Comparison of ENCODE assay signal across 9 cellular contexts in the genomic region with DNA sequence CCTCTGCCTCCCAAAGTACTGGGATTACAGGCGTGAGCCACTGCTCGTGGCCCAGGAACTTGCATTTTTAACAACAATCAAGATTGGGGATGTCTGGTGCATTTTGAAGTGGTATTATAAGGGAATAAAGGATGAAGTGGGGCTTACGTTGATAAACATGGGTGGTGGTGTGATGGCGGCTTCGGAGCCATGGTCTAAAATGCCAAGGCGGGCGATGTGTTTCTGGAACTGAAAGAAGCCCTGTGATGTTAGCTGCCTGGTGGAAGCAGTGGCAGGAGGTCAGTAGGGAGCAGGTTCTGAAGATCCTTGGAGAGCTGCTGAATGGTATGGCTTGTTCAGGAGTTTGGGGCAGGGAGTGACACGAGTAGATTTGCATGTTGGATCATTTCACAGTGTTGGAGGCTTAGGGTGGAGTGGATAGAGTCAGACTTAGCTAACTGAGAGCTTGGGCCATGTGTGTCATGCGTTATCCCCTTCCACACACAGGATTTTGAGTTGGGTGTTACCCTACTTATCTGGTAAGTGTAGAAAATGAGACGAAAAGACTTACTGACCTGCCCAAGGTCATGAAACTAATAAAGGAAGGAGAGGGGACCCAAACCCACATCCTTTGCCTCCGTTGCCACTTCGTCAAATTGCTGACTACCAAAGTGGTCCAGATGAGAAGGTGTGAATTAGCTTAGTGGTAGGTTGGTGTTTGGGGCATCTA. TPM values are rescaled to one million over a fixed set of nuclear protein-coding genes. Genes with fewer than 3 reads are reported as not detected.
DNase-seq lines count a peak whose midpoint lies in the region; ATAC-seq, FAIRE-seq and TF ChIP-seq lines count a peak whose summit lies in the region.
"Had no signal": no experiment of that assay in that cellular context is flagged by ENCODE, and none has a peak within 500 bp of the region (broad histone marks: within the 10 kb centered on the region; RNA-seq: fewer than 3 reads in every experiment).

No MANE protein-coding gene starts in this region.

- peaks cover 10% of the 10 kb centered on the region for H3K27me3 Mint-ChIP-seq in endothelial cell (ENCODE audit: unreplicated experiment)

- no peak for FAIRE-seq in RCC 7860 (lab: Jason Lieb, UNC)

- CTCF ChIA-PET in Panc1 (lab: Charles Lee): no interaction called here

- BruUV-seq in Panc1 (replicated peaks; lab: Mats Ljungman, UMichigan): TSS peak; percentile 66

- POLR2A ChIA-PET in Panc1 (lab: Charles Lee): interaction anchor here (0.7 kb wide), 3 partner anchors 10 to 289 kb away, joined by 3 to 5 read pairs (median 4); no protein-coding TSS in a partner anchor

- ATAC-seq in Panc1: no peak

- peak overlapping the region; percentile 91 for H3K27ac ChIP-seq in Panc1 (ENCODE audit: low read length)

- TF ChIP-seq CTCF in GM12865 (IDR thresholded peaks at IDR 0.05; ENCODE audit: insufficient read depth, low read depth, low read length, missing control alignments) (no peak), Panc1 (IDR thresholded peaks at IDR 0.05) (no peak), endothelial cell (IDR thresholded peaks at IDR 0.05; ENCODE audit: unreplicated experiment) (no peak), retinal pigment epithelial cell (conservative IDR thresholded peaks at IDR 0.05; ENCODE audit: low read depth, low read length) (no peak)

- H3K4me3 Mint-ChIP-seq in endothelial cell (ENCODE audit: unreplicated experiment): peak overlapping the region; percentile 87

- peaks cover 10% of the 10 kb centered on the region; the same call in 1 of the 2 replicates for H3K4me1 ChIP-seq in Panc1 (ENCODE audit: control insufficient read depth, insufficient read depth, low read length)

- no peaks in the 10 kb centered on the region for H3K9me3 ChIP-seq in Panc1 (ENCODE audit: control insufficient read depth, insufficient read depth, low read depth, low read length)
- H3K9me3 ChIP-seq: testis had no signal

- H3K4me3 ChIP-seq in GM12865 (ENCODE audit: low read depth, low read length) (peak overlapping the region; percentile 79), Panc1 (ENCODE audit: low read depth in 2 of 2, low read length in 2 of 2) (peak overlapping the region; percentile 88 to 96), retinal pigment epithelial cell (ENCODE audit: low read length) (peak overlapping the region; percentile 83)

- DNase-seq in GM12865 (ENCODE audit: low read depth): peak; percentile 42
- no peak for DNase-seq in Panc1 (ENCODE audit: low read depth, low spot score)
- DNase-seq in endothelial cell (ENCODE audit: low spot score): no peak
- DNase-seq in retinal pigment epithelial cell (ENCODE audit: low read depth): no peak
- no peak for DNase-seq in RCC 7860 (ENCODE audit: low spot score)
- no peak for DNase-seq in NCI-H510A treated with DMSO at 0.1 percent for 48 hours (lab: John Stamatoyannopoulos, UW)
- DNase-seq in stimulated activated naive CD4-positive, alpha-beta T cell treated with Interleukin-2 at 50 U/mL for 16 hours (lab: John Stamatoyannopoulos, UW): no peak
- DNase-seq in NCI-H1417 treated with DMSO at 0.1 percent for 48 hours (lab: John Stamatoyannopoulos, UW): no peak
- DNase-seq: testis had no signal

- peaks cover 15% of the 10 kb centered on the region for H3K36me3 Mint-ChIP-seq in endothelial cell (ENCODE audit: low read depth, unreplicated experiment)

- H3K27ac Mint-ChIP-seq in endothelial cell (ENCODE audit: unreplicated experiment): peak overlapping the region; percentile 76

- H3K9me3 Mint-ChIP-seq in endothelial cell (ENCODE audit: unreplicated experiment): no peaks in the 10 kb centered on the region

- intact Hi-C loops in Panc1 (cut with micrococcal nuclease; ENCODE audit: unreplicated experiment): loop anchor here (10.0 kb wide), 1 partner anchor 88 kb away; no protein-coding TSS in a partner anchor

- H3K36me3 ChIP-seq in Panc1 (ENCODE audit: control insufficient read depth, insufficient read depth, low read length): peaks cover 6% of the 10 kb centered on the region

- peaks cover 20% of the 10 kb centered on the region for H3K4me1 Mint-ChIP-seq in endothelial cell (ENCODE audit: unreplicated experiment)

- no peaks in the 10 kb centered on the region for H3K27me3 ChIP-seq in Panc1 (ENCODE audit: control insufficient read depth, insufficient read depth, low read length)
- H3K27me3 ChIP-seq: testis had no signal

- in situ Hi-C loops in Panc1 (cut with HindIII; ENCODE audit: low pct_unique_long_range_greater_than_20kb, low sequenced_read_pairs): no loop called here

RNA-seq across cellular contexts. Expression of a gene that starts 1.5 kb away (rescaled TPM):
- total RNA-seq in Panc1 (2021; ENCODE audit: unreplicated experiment) (108 TPM), endothelial cell (ENCODE audit: unreplicated experiment) (68.7 TPM)
- 131 TPM for polyA plus RNA-seq in Panc1 (2012; ENCODE audit: insufficient read length)

RNA-seq across cellular contexts. Expression of a gene that starts 24.5 kb away (rescaled TPM):
- total RNA-seq in Panc1 (2021; ENCODE audit: unreplicated experiment): 113 TPM
- 220 TPM for polyA plus RNA-seq in Panc1 (2012; ENCODE audit: insufficient read length)
- 150 TPM for total RNA-seq in endothelial cell (ENCODE audit: unreplicated experiment)

RNA-seq across cellular contexts. Expression of a gene that starts 36.7 kb away (rescaled TPM):
- not detected for total RNA-seq in Panc1 (2021; ENCODE audit: unreplicated experiment)
- 0.11 TPM for polyA plus RNA-seq in Panc1 (2012; ENCODE audit: insufficient read length)
- total RNA-seq in endothelial cell (ENCODE audit: unreplicated experiment): not detected

RNA-seq across cellular contexts. Expression of a gene that starts 49.6 kb away (rescaled TPM):
- 90.6 TPM for total RNA-seq in Panc1 (2021; ENCODE audit: unreplicated experiment)
- 203 TPM for polyA plus RNA-seq in Panc1 (2012; ENCODE audit: insufficient read length)
- total RNA-seq in endothelial cell (ENCODE audit: unreplicated experiment): 102 TPM
